Comparison of ENCODE assay signal across 37 cellular contexts in the genomic region with DNA sequence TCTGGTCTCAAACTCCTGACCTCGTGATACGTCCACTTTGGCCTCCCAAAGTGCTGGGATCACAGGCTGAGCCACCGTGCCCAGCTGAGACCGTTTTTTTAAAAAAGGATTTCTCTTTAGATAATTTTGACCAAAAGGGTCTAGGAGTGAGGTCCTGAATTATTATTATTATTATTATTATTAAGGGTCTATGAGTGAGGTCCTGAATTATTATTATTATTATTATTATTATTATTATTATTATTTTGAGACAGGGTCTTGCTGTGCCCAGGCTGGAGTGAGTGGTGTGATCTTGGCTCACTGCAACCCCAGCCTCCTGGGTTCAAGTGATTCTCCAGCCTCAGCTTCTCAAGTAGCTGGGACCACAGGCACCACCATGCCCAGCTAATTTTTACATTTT.
"Had no signal": no experiment of that assay in that cellular context is flagged by ENCODE, and none has a peak within 500 bp of the region (broad histone marks: within the 10 kb centered on the region; RNA-seq: fewer than 3 reads in every experiment).

No MANE protein-coding gene starts in this region.

- H3K27ac Mint-ChIP-seq: activated naive CD4-positive, alpha-beta T cell treated with anti-CD3 and anti-CD28 coated beads for 36 hours; activated naive CD4-positive, alpha-beta T cell treated with anti-CD3 and anti-CD28 coated beads, Interleukin-2, amount 10 ng/mL, durations not matched to agents 7 days and 5 days; activated naive CD4-positive, alpha-beta T cell treated with anti-CD3 and anti-CD28 coated beads, Interleukin-2, amount 50 U/mL, for 24 hours; activated naive CD4-positive, alpha-beta T cell treated with anti-CD3 and anti-CD28 coated beads, Interleukin-2, amount 50 U/mL, for 72 hours; activated naive CD8-positive, alpha-beta T cell; activated naive CD8-positive, alpha-beta T cell treated with anti-CD3 and anti-CD28 coated beads for 36 hours; activated naive CD8-positive, alpha-beta T cell treated with anti-CD3 and anti-CD28 coated beads, Interleukin-2, amount 10 ng/mL, durations not matched to agents 7 days and 5 days; activated naive CD8-positive, alpha-beta T cell treated with anti-CD3 and anti-CD28 coated beads, Interleukin-2, amount 50 U/mL, for 24 hours; activated T-cell treated with anti-CD3 and anti-CD28 coated beads, Interleukin-2, amount 50 U/mL, for 24 hours; activated T-cell treated with anti-CD3 and anti-CD28 coated beads, Interleukin-2, amount 50 U/mL, for 72 hours; activated T-helper 1 cell treated with anti-CD3 and anti-CD28 coated beads, Interleukin-12 subunit alpha, Interleukin-12 subunit beta, Interleukin-2, Interleukin-4 antibody, amounts not matched to agents 30 ng/mL and 10 ng/mL and 1 ng/mL, durations not matched to agents 14 hours and 24 hours and 36 hours; activated T-helper 17 cell treated with anti-CD3 and anti-CD28 coated beads, Interleukin-2, amount 50 U/mL, for 72 hours; activated T-helper 2 cell treated with anti-CD3 and anti-CD28 coated beads, Interferon-gamma antibody, Interleukin-2, Interleukin-4, amounts not matched to agents 10 μg/mL and 5 μg/mL and 100 μg/mL, durations not matched to agents 14 hours and 24 hours and 36 hours; brain had no signal

- H3K4me3 Mint-ChIP-seq: activated naive CD4-positive, alpha-beta T cell treated with anti-CD3 and anti-CD28 coated beads for 36 hours; activated naive CD4-positive, alpha-beta T cell treated with anti-CD3 and anti-CD28 coated beads, Interleukin-2, amount 10 ng/mL, durations not matched to agents 7 days and 5 days; activated naive CD4-positive, alpha-beta T cell treated with anti-CD3 and anti-CD28 coated beads, Interleukin-2, amount 50 U/mL, for 24 hours; activated naive CD8-positive, alpha-beta T cell; activated naive CD8-positive, alpha-beta T cell treated with anti-CD3 and anti-CD28 coated beads for 36 hours; activated naive CD8-positive, alpha-beta T cell treated with anti-CD3 and anti-CD28 coated beads, Interleukin-2, amount 10 ng/mL, durations not matched to agents 7 days and 5 days; activated naive CD8-positive, alpha-beta T cell treated with anti-CD3 and anti-CD28 coated beads, Interleukin-2, amount 50 U/mL, for 24 hours; activated T-cell treated with anti-CD3 and anti-CD28 coated beads, Interleukin-2, amount 50 U/mL, for 24 hours; activated T-cell treated with anti-CD3 and anti-CD28 coated beads, Interleukin-2, amount 50 U/mL, for 4 hours; activated T-cell treated with anti-CD3 and anti-CD28 coated beads, Interleukin-2, amount 50 U/mL, for 72 hours; activated T-helper 1 cell treated with anti-CD3 and anti-CD28 coated beads, Interleukin-12 subunit alpha, Interleukin-12 subunit beta, Interleukin-2, Interleukin-4 antibody, amounts not matched to agents 30 ng/mL and 10 ng/mL and 1 ng/mL, durations not matched to agents 14 hours and 24 hours and 36 hours; activated T-helper 17 cell treated with anti-CD3 and anti-CD28 coated beads, Interleukin-2, amount 50 U/mL, for 72 hours; brain; central memory CD8-positive, alpha-beta T cell had no signal

- H3K36me3 ChIP-seq: adrenal gland, ascending aorta, brain microvascular endothelial cell, breast epithelium, cardiac muscle cell had no signal

- H3K36me3 Mint-ChIP-seq: activated naive CD4-positive, alpha-beta T cell treated with anti-CD3 and anti-CD28 coated beads, Interleukin-2, amount 10 ng/mL, durations not matched to agents 7 days and 5 days; activated naive CD4-positive, alpha-beta T cell treated with anti-CD3 and anti-CD28 coated beads, Interleukin-2, amount 50 U/mL, for 24 hours; activated naive CD4-positive, alpha-beta T cell treated with anti-CD3 and anti-CD28 coated beads, Interleukin-2, amount 50 U/mL, for 72 hours; activated naive CD8-positive, alpha-beta T cell; activated naive CD8-positive, alpha-beta T cell treated with anti-CD3 and anti-CD28 coated beads for 36 hours; activated naive CD8-positive, alpha-beta T cell treated with anti-CD3 and anti-CD28 coated beads, Interleukin-2, amount 10 ng/mL, durations not matched to agents 7 days and 5 days; brain had no signal

- H3K9me3 ChIP-seq: adrenal gland, ascending aorta, body of pancreas, breast epithelium had no signal

- H3K4me1 Mint-ChIP-seq: activated naive CD4-positive, alpha-beta T cell treated with anti-CD3 and anti-CD28 coated beads, Interleukin-2, amount 10 ng/mL, durations not matched to agents 7 days and 5 days; activated naive CD4-positive, alpha-beta T cell treated with anti-CD3 and anti-CD28 coated beads, Interleukin-2, amount 50 U/mL, for 24 hours; activated naive CD8-positive, alpha-beta T cell treated with anti-CD3 and anti-CD28 coated beads for 36 hours; activated naive CD8-positive, alpha-beta T cell treated with anti-CD3 and anti-CD28 coated beads, Interleukin-2, amount 10 ng/mL, durations not matched to agents 7 days and 5 days; activated T-helper 17 cell treated with anti-CD3 and anti-CD28 coated beads, Interleukin-2, amount 50 U/mL, for 72 hours; brain; central memory CD8-positive, alpha-beta T cell had no signal

- H3K27ac ChIP-seq: adrenal gland, ascending aorta, body of pancreas, brain microvascular endothelial cell, breast epithelium, cardiac muscle cell had no signal

- H3K4me3 ChIP-seq: adrenal gland, ascending aorta, body of pancreas, breast epithelium, cardiac muscle cell had no signal

- DNase-seq: activated effector memory CD4-positive, alpha-beta T cell treated with anti-CD3 and anti-CD28 coated beads, Interleukin-2, amount 50 U/mL, for 16 hours; activated effector memory CD4-positive, alpha-beta T cell treated with Interleukin-2 at 50 U/mL for 16 hours; activated gamma-delta T cell; activated gamma-delta T cell treated with Interleukin-2 at 50 U/mL for 16 hours; activated naive CD4-positive, alpha-beta T cell; activated naive CD4-positive, alpha-beta T cell treated with anti-CD3 and anti-CD28 coated beads for 36 hours; activated naive CD4-positive, alpha-beta T cell treated with anti-CD3 and anti-CD28 coated beads, Interleukin-2, amount 10 ng/mL, durations not matched to agents 7 days and 5 days; activated naive CD4-positive, alpha-beta T cell treated with anti-CD3 and anti-CD28 coated beads, Interleukin-2, amount 50 U/mL, for 16 hours; activated naive CD4-positive, alpha-beta T cell treated with Interleukin-2 at 50 U/mL for 16 hours; activated naive CD8-positive, alpha-beta T cell treated with anti-CD3 and anti-CD28 coated beads for 36 hours; activated naive CD8-positive, alpha-beta T cell treated with anti-CD3 and anti-CD28 coated beads, Interleukin-2, amount 10 ng/mL, durations not matched to agents 7 days and 5 days; activated naive CD8-positive, alpha-beta T cell treated with anti-CD3 and anti-CD28 coated beads, Interleukin-2, amount 50 U/mL, for 24 hours; activated T-cell treated with anti-CD3 and anti-CD28 coated beads, Interleukin-2, amount 50 U/mL, for 24 hours; activated T-cell treated with anti-CD3 and anti-CD28 coated beads, Interleukin-2, amount 50 U/mL, for 4 hours; activated T-cell treated with anti-CD3 and anti-CD28 coated beads, Interleukin-2, amount 50 U/mL, for 48 hours; activated T-cell treated with anti-CD3 and anti-CD28 coated beads, Interleukin-2, amount 50 U/mL, for 72 hours; adrenal gland; amniotic stem cell; amygdala; anterior cingulate cortex; aorta; body of pancreas; brain microvascular endothelial cell; caudate nucleus; central memory CD4-positive, alpha-beta T cell; cerebellar nuclear complex had no signal

- H3K9me3 Mint-ChIP-seq: activated naive CD4-positive, alpha-beta T cell treated with anti-CD3 and anti-CD28 coated beads for 36 hours; activated naive CD4-positive, alpha-beta T cell treated with anti-CD3 and anti-CD28 coated beads, Interleukin-2, amount 10 ng/mL, durations not matched to agents 7 days and 5 days; activated naive CD4-positive, alpha-beta T cell treated with anti-CD3 and anti-CD28 coated beads, Interleukin-2, amount 50 U/mL, for 24 hours; activated naive CD4-positive, alpha-beta T cell treated with anti-CD3 and anti-CD28 coated beads, Interleukin-2, amount 50 U/mL, for 72 hours; activated naive CD8-positive, alpha-beta T cell treated with anti-CD3 and anti-CD28 coated beads for 36 hours; activated naive CD8-positive, alpha-beta T cell treated with anti-CD3 and anti-CD28 coated beads, Interleukin-2, amount 10 ng/mL, durations not matched to agents 7 days and 5 days; activated naive CD8-positive, alpha-beta T cell treated with anti-CD3 and anti-CD28 coated beads, Interleukin-2, amount 50 U/mL, for 24 hours; activated T-cell treated with anti-CD3 and anti-CD28 coated beads, Interleukin-2, amount 50 U/mL, for 24 hours; activated T-cell treated with anti-CD3 and anti-CD28 coated beads, Interleukin-2, amount 50 U/mL, for 4 hours; activated T-cell treated with anti-CD3 and anti-CD28 coated beads, Interleukin-2, amount 50 U/mL, for 72 hours; activated T-helper 1 cell treated with anti-CD3 and anti-CD28 coated beads, Interleukin-12 subunit alpha, Interleukin-12 subunit beta, Interleukin-2, Interleukin-4 antibody, amounts not matched to agents 30 ng/mL and 10 ng/mL and 1 ng/mL, durations not matched to agents 14 hours and 24 hours and 36 hours; activated T-helper 17 cell treated with anti-CD3 and anti-CD28 coated beads, Interleukin-2, amount 50 U/mL, for 72 hours; activated T-helper 2 cell treated with anti-CD3 and anti-CD28 coated beads, Interferon-gamma antibody, Interleukin-2, Interleukin-4, amounts not matched to agents 10 μg/mL and 5 μg/mL and 100 μg/mL, durations not matched to agents 14 hours and 24 hours and 36 hours; brain; central memory CD8-positive, alpha-beta T cell had no signal

- H3K27me3 ChIP-seq: adrenal gland, ascending aorta, body of pancreas, brain microvascular endothelial cell, breast epithelium, cardiac muscle cell had no signal

- H3K4me1 ChIP-seq: adrenal gland, ascending aorta, body of pancreas, breast epithelium had no signal

- H3K27me3 Mint-ChIP-seq: activated naive CD4-positive, alpha-beta T cell treated with anti-CD3 and anti-CD28 coated beads, Interleukin-2, amount 10 ng/mL, durations not matched to agents 7 days and 5 days; activated naive CD4-positive, alpha-beta T cell treated with anti-CD3 and anti-CD28 coated beads, Interleukin-2, amount 50 U/mL, for 24 hours; activated naive CD8-positive, alpha-beta T cell; activated naive CD8-positive, alpha-beta T cell treated with anti-CD3 and anti-CD28 coated beads for 36 hours; activated naive CD8-positive, alpha-beta T cell treated with anti-CD3 and anti-CD28 coated beads, Interleukin-2, amount 50 U/mL, for 24 hours; activated T-cell treated with anti-CD3 and anti-CD28 coated beads, Interleukin-2, amount 50 U/mL, for 24 hours; activated T-helper 17 cell treated with anti-CD3 and anti-CD28 coated beads, Interleukin-2, amount 50 U/mL, for 72 hours; brain; central memory CD8-positive, alpha-beta T cell had no signal

- ATAC-seq: activated naive CD4-positive, alpha-beta T cell treated with anti-CD3 and anti-CD28 coated beads, Interleukin-2, amount 50 U/mL, for 72 hours; activated naive CD8-positive, alpha-beta T cell treated with anti-CD3 and anti-CD28 coated beads, Interleukin-2, amount 50 U/mL, for 24 hours; activated T-cell treated with anti-CD3 and anti-CD28 coated beads, Interleukin-2, amount 50 U/mL, for 4 hours; activated T-cell treated with anti-CD3 and anti-CD28 coated beads, Interleukin-2, amount 50 U/mL, for 72 hours; activated T-helper 17 cell treated with anti-CD3 and anti-CD28 coated beads, Interleukin-2, amount 50 U/mL, for 72 hours; body of pancreas had no signal
